In genomic region chr3:17459470-17459993, GRCh38 we compare ENCODE assay signal across 11 cellular contexts.
DNase-seq lines count a peak whose midpoint lies in the region; ATAC-seq and TF ChIP-seq lines count a peak whose summit lies in the region.
"Had no signal": no experiment of that assay in that cellular context is flagged by ENCODE, and none has a peak within 500 bp of the region (broad histone marks: within the 10 kb centered on the region; RNA-seq: fewer than 3 reads in every experiment).

No MANE protein-coding gene starts in this region.

- POLR2A ChIA-PET in HEK293T (lab: Yijun Ruan, JAX): no interaction called here

- CTCF ChIA-PET in HEK293T (lab: Yijun Ruan, JAX): no interaction called here

- DNase-seq in HEK293T (ENCODE audit: extremely low spot score) (no peak), glomerular visceral epithelial cell (ENCODE audit: extremely low spot score) (peak; percentile 2), left colon (no peak), EL (no peak)
- DNase-seq in activated CD4-positive, alpha-beta T cell treated with anti-CD3 and anti-CD28 coated beads, Interleukin-2, amount 50 U/mL, for 4 hours: no peak
- no peak for DNase-seq in activated T-cell treated with anti-CD3 and anti-CD28 coated beads, Interleukin-2, amount 50 U/mL, for 1 hour
- DNase-seq: Caco-2; CD8-positive, alpha-beta T cell; DMS53 had no signal

- intact Hi-C loops in left colon (cut with DNase I, micrococcal nuclease): no loop called here

- peak; percentile 66 for ATAC-seq in left colon
- ATAC-seq: A549; CD8-positive, alpha-beta T cell; HCT116 had no signal

TF ChIP-seq in HEK293T, 16 proteins besides CTCF, POLR2A, EP300 and RAD21:
- TF ChIP-seq FOXK2 (IDR thresholded peaks at IDR 0.05) (no peak), PKNOX1 (IDR thresholded peaks at IDR 0.05) (peak; percentile 33; the same call in 1 of the 2 replicates), FOXM1 (IDR thresholded peaks at IDR 0.05; ENCODE audit: borderline replicate concordance) (no peak), SUZ12 (IDR thresholded peaks at IDR 0.05) (no peak), ZNF384 (IDR thresholded peaks at IDR 0.05) (peak; percentile 87), BHLHE40 (IDR thresholded peaks at IDR 0.05; ENCODE audit: borderline replicate concordance) (no peak), ELF4 (IDR thresholded peaks at IDR 0.05) (no peak), LEF1 (IDR thresholded peaks at IDR 0.05; ENCODE audit: borderline replicate concordance) (no peak), CTBP1 (IDR thresholded peaks at IDR 0.05; ENCODE audit: borderline replicate concordance) (no peak), FOXA1 (IDR thresholded peaks at IDR 0.05) (no peak), ARNT (IDR thresholded peaks at IDR 0.05) (no peak), L3MBTL2 (conservative IDR thresholded peaks at IDR 0.05) (no peak)
